In the genomic region with DNA sequence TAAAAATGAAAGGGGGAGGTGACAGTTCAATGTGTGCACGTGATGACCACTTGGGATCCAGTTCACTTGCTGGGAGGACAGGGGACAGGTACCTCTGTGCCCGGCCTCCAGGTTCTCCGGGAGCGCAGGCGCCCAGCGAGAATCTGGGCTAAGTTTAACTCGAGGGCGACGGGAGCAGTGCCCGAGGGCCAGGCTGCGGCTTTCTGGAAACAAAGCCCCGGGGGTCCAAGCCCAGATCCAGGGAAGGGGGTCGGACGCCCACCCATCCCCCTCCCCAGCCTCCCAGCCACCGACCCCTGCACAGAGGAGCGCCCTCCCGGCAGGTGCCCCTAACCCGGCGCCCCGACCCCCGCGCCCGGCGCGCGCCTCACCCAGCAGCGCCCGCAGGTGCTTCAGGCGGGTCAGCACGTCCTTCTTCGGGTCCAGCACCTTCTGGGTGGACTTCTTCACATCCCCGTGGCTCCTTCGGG, we compare ENCODE assay signal across 8 cellular contexts. TPM values are rescaled to one million over a fixed set of nuclear protein-coding genes. Genes with fewer than 3 reads are reported as not detected.
A peak's percentile ranks its signal among the peaks of the same experiment; 100 is the strongest.
DNase-seq lines count a peak whose midpoint lies in the region; ATAC-seq and TF ChIP-seq lines count a peak whose summit lies in the region.

No MANE protein-coding gene starts in this region.

- H3K36me3 ChIP-seq in esophagus muscularis mucosa = no peaks in the 10 kb centered on the region

- no peaks in the 10 kb centered on the region for H3K27me3 Mint-ChIP-seq in neural crest cell (ENCODE audit: low read depth)

- no peak for TF ChIP-seq POLR2A in esophagus muscularis mucosa (IDR thresholded peaks at IDR 0.05; ENCODE audit: low read depth)

- TF ChIP-seq CTCF in esophagus muscularis mucosa (IDR thresholded peaks at IDR 0.05) (no peak), neural crest cell (conservative IDR thresholded peaks at IDR 0.05) (no peak)

- H3K4me3 Mint-ChIP-seq in neural crest cell = peak overlapping the region; percentile 89

- no peaks in the 10 kb centered on the region for H3K27me3 ChIP-seq in esophagus muscularis mucosa

- peak; percentile 50 for DNase-seq in Right ventricle myocardium superior
- DNase-seq in Right ventricle myocardium inferior (ENCODE audit: missing footprints) = no peak
- peak; percentile 2 for DNase-seq in T-helper 9 cell
- DNase-seq in esophagus muscularis mucosa (ENCODE audit: extremely low spot score) = no peak
- peak; percentile 23 for DNase-seq in neural crest cell (ENCODE audit: low read depth, low spot score)
- DNase-seq in KBM-7 = no peak
- no peak for DNase-seq in effector CD8-positive, alpha-beta T cell (lab: John Stamatoyannopoulos, UW)

- no peaks in the 10 kb centered on the region for H3K9me3 Mint-ChIP-seq in neural crest cell

- ATAC-seq in Right ventricle myocardium superior (ENCODE audit: poor library complexity) (peak; percentile 2), Right ventricle myocardium inferior (no peak), HG03108 (IDR thresholded peaks at IDR 0.05; ENCODE audit: unreplicated experiment) (peak; percentile 3)

- no peak for TF ChIP-seq EP300 in esophagus muscularis mucosa (IDR thresholded peaks at IDR 0.05)

- H3K27ac ChIP-seq in esophagus muscularis mucosa (replicated peaks in 1 of 4) = peak overlapping the region; percentile 89 to 95 (median 92)

- peaks cover 18 to 37% (median 29%) of the 10 kb centered on the region in 4 donors for H3K4me1 ChIP-seq in esophagus muscularis mucosa

- no peaks in the 10 kb centered on the region for H3K36me3 Mint-ChIP-seq in neural crest cell (ENCODE audit: low read depth)

- intact Hi-C loops in Right ventricle myocardium superior (cut with DNase I) = loop anchor here (10.0 kb wide), 1 partner anchor 73 kb away; no protein-coding TSS in a partner anchor
- intact Hi-C loops in Right ventricle myocardium inferior (cut with DNase I) = loop anchor here (5.0 kb wide), 1 partner anchor 45 kb away; no protein-coding TSS in a partner anchor
- intact Hi-C loops in esophagus muscularis mucosa (cut with DNase I) = no loop called here

- under 1% methylated on average over 21 of the region's 33 CpGs for WGBS in esophagus muscularis mucosa

- H3K27ac Mint-ChIP-seq in neural crest cell (ENCODE audit: unreplicated experiment) = peak overlapping the region; percentile 39

- peaks cover 30% of the 10 kb centered on the region for H3K4me1 Mint-ChIP-seq in neural crest cell

- peak overlapping the region; percentile 86 to 98 (median 97) for H3K4me3 ChIP-seq in esophagus muscularis mucosa

- in situ Hi-C loops in KBM-7 (cut with MboI; ENCODE audit: low pct_unique_long_range_greater_than_20kb, low sequenced_read_pairs) = no loop called here

- no peaks in the 10 kb centered on the region for H3K9me3 ChIP-seq in esophagus muscularis mucosa

RNA-seq across cellular contexts. Expression of gene RALGAPA2, which starts 0.4 kb away (rescaled TPM):
- total RNA-seq in Right ventricle myocardium superior = 15.5 TPM
- total RNA-seq in Right ventricle myocardium inferior = 16.5 TPM
- 10 to 100 TPM; 20.1 to 27.7 (median 23.0) TPM for total RNA-seq in esophagus muscularis mucosa
- total RNA-seq in neural crest cell = 29.3 and 29.4 TPM in 2 replicates

Comparison
In these comparisons a context has a peak if more than half of its experiments do, and no peak if none do; other contexts are left out.
1. DNase-seq: peak in Right ventricle myocardium superior (single experiment), T-helper 9 cell (single experiment) and neural crest cell (single experiment); none in Right ventricle myocardium inferior (single experiment), esophagus muscularis mucosa (single experiment), KBM-7 (single experiment) and effector CD8-positive, alpha-beta T cell (single experiment).